1 cellular context compared by ENCODE assay signal in the genomic region with DNA sequence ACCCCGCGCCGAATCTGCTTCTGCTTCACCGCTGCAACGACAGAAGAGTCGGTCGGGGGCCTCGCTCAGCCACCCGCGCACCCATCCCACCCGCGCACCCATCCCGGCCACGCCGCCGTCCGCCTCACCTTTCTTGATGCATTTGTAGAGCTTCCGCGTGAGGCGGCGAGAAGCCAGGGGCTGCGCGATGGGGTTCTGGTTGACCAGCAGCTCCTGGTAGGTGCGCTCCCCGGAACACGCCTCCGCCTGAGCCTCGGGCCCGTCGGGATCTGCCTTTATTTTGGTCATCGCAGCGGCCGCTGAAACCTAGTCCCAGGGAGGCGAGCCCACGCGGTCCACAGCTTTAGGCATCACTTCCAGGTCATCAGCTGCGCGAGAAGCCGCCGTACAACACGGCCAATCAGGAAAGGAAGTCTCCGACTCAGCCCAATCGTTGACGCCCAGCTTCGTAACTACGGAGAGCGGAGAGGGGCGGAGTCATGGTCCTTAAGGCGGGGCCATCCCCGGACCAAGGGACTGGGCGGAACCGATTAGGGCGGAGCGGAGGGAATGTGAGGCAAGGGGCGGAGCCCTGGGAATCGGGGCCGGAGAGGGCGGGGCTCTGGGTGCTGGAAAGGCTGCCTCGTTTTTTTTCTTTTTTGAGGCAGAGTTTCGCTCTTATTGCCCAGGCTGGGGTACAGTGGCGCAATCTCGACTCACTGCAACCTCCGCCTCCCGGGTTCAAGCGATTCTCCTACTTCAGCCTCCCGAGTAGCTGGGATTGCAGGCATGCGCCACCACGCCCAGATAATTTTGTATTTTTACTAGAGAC.
TF ChIP-seq lines count a peak whose summit lies in the region.

Gene NHP2, minus strand, starts transcription at position 356 of the 811 bp plus-strand sequence. Its CDS starts 68 bp downstream, at position 288.

TF ChIP-seq in K562, 482 proteins besides CTCF, POLR2A, EP300 and RAD21 (continued from another document and continues in another):
- TF ChIP-seq, protein P1, sequence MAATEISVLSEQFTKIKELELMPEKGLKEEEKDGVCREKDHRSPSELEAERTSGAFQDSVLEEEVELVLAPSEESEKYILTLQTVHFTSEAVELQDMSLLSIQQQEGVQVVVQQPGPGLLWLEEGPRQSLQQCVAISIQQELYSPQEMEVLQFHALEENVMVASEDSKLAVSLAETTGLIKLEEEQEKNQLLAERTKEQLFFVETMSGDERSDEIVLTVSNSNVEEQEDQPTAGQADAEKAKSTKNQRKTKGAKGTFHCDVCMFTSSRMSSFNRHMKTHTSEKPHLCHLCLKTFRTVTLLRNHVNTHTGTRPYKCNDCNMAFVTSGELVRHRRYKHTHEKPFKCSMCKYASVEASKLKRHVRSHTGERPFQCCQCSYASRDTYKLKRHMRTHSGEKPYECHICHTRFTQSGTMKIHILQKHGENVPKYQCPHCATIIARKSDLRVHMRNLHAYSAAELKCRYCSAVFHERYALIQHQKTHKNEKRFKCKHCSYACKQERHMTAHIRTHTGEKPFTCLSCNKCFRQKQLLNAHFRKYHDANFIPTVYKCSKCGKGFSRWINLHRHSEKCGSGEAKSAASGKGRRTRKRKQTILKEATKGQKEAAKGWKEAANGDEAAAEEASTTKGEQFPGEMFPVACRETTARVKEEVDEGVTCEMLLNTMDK (IDR thresholded peaks at IDR 0.05; ENCODE audit: borderline replicate concordance, insufficient read depth, low read depth, low read length, poor library complexity, severe bottlenecking), result no peak
- no peak for TF ChIP-seq NCOR1 (IDR thresholded peaks at IDR 0.05)
- no peak for TF ChIP-seq HES1 (IDR thresholded peaks at IDR 0.05; ENCODE audit: low read depth)
- TF ChIP-seq TBP (optimal IDR thresholded peaks at IDR 0.05; ENCODE audit: low read depth, low read length), result peak; percentile 39
- no peak for TF ChIP-seq ZNF644 (tag; IDR thresholded peaks at IDR 0.05; ENCODE audit: low read depth)
- TF ChIP-seq ZNF444 (CRISPR knock-in tag; IDR thresholded peaks at IDR 0.05), result no peak
- TF ChIP-seq EHMT2 (IDR thresholded peaks at IDR 0.05), result no peak
- TF ChIP-seq MCM5 (IDR thresholded peaks at IDR 0.05; ENCODE audit: low read depth), result no peak
- TF ChIP-seq CCAR2 (IDR thresholded peaks at IDR 0.05; ENCODE audit: low read depth, low read length), result no peak
- TF ChIP-seq, protein P2, sequence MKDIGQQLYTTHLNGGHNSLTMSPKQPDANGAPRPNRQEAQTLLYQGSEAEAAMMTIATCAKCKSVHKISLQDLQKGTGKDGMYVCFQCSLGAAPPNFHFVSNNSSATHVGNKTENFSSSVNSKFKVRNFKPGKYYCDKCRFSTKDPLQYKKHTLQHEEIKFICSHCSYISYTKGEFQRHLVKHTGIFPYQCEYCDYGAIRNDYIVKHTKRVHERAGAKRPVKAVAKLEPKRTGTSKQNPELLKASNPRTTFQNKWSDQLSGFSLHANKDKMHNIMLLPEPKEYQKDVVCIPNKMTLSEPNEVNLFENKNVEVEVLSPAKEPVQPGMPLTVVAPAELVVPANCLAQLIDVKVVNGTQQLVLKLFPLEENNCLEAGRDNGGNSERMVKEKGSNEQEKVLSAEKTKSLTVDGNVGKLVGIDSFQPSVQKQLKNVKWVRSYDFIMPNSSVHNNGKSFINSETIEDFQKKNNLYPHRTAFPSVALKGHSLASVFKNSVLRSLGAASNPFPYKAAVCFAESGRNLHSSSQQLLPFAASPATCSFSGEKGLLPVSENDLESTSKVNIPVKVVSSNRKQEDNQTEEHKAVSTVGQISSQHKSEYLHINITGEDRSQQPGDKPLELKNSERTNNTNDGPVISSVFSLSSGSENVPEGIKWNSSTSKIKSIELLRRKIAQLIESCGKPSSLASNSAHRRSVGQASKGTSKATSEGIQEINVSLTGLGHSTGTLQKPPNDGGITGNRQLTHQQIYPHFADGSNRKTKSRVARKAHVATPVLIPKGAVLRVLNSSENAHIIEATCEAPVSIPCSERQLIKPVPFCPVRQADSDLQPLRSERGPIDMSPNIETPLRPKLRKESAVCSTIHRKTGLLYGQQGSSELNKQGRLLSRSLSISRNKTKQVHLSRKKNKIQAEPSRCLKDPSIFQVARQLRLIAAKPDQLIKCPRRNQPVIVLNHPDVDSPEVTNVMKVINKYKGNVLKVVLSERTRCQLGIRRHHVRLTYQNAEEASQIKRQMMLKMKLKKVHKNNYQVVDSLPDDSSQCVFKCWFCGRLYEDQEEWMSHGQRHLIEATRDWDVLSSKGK (CRISPR knock-in tag; IDR thresholded peaks at IDR 0.05), result no peak
- no peak for TF ChIP-seq RBM17 (IDR thresholded peaks at IDR 0.05; ENCODE audit: borderline replicate concordance, low read depth, low read length)
- no peak for TF ChIP-seq MEF2A (IDR thresholded peaks at IDR 0.05; ENCODE audit: control insufficient read depth, low read depth, low read length)
- TF ChIP-seq PCBP2 (IDR thresholded peaks at IDR 0.05; ENCODE audit: low read depth, low read length, poor library complexity, severe bottlenecking), result no peak
- TF ChIP-seq THRAP3 (IDR thresholded peaks at IDR 0.05; ENCODE audit: borderline replicate concordance), result no peak
- TF ChIP-seq NFRKB (IDR thresholded peaks at IDR 0.05; ENCODE audit: low read depth), result no peak
- TF ChIP-seq SREBF1 (IDR thresholded peaks at IDR 0.05; ENCODE audit: borderline replicate concordance, low read depth, low read length), result no peak
- TF ChIP-seq JUND (IDR thresholded peaks at IDR 0.05; ENCODE audit: borderline replicate concordance, low read depth, low read length), result peak; percentile 59
- TF ChIP-seq JUND (tag; IDR thresholded peaks at IDR 0.05; ENCODE audit: borderline replicate concordance, low read depth, low read length), result peak; percentile 34; the same call in 1 of the 3 replicates
- no peak; the same call in 1 of the 2 replicates for TF ChIP-seq THAP12 (CRISPR knock-in tag; IDR thresholded peaks at IDR 0.05)
- TF ChIP-seq SUPT5H (IDR thresholded peaks at IDR 0.05), result peak; percentile 80
- TF ChIP-seq BRF1 (IDR thresholded peaks at IDR 0.05; ENCODE audit: borderline replicate concordance, extremely low read depth, insufficient read length), result no peak
- no peak for TF ChIP-seq CBX3 (IDR thresholded peaks at IDR 0.05; ENCODE audit: borderline replicate concordance in 1 of 2, low read length in 2 of 2)
- TF ChIP-seq BCOR (IDR thresholded peaks at IDR 0.05), result no peak
- TF ChIP-seq, protein P3, sequence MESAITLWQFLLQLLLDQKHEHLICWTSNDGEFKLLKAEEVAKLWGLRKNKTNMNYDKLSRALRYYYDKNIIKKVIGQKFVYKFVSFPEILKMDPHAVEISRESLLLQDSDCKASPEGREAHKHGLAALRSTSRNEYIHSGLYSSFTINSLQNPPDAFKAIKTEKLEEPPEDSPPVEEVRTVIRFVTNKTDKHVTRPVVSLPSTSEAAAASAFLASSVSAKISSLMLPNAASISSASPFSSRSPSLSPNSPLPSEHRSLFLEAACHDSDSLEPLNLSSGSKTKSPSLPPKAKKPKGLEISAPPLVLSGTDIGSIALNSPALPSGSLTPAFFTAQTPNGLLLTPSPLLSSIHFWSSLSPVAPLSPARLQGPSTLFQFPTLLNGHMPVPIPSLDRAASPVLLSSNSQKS (CRISPR knock-in tag; IDR thresholded peaks at IDR 0.05), result no peak
- TF ChIP-seq CHD1 (IDR thresholded peaks at IDR 0.05; ENCODE audit: low read length), result no peak
- TF ChIP-seq, protein P4, sequence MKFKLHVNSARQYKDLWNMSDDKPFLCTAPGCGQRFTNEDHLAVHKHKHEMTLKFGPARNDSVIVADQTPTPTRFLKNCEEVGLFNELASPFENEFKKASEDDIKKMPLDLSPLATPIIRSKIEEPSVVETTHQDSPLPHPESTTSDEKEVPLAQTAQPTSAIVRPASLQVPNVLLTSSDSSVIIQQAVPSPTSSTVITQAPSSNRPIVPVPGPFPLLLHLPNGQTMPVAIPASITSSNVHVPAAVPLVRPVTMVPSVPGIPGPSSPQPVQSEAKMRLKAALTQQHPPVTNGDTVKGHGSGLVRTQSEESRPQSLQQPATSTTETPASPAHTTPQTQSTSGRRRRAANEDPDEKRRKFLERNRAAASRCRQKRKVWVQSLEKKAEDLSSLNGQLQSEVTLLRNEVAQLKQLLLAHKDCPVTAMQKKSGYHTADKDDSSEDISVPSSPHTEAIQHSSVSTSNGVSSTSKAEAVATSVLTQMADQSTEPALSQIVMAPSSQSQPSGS (CRISPR knock-in tag; IDR thresholded peaks at IDR 0.05), result no peak
- TF ChIP-seq ZNF408 (CRISPR knock-in tag; IDR thresholded peaks at IDR 0.05; ENCODE audit: low read depth), result no peak
- TF ChIP-seq MIER1 (IDR thresholded peaks at IDR 0.05; ENCODE audit: low read depth), result no peak
- TF ChIP-seq POLR2AphosphoS2 (IDR thresholded peaks at IDR 0.05; ENCODE audit: low read length), result no peak
- TF ChIP-seq RHOXF2B (CRISPR knock-in tag; conservative IDR thresholded peaks at IDR 0.05), result no peak
- no peak for TF ChIP-seq HOXB6 (CRISPR knock-in tag; IDR thresholded peaks at IDR 0.05; ENCODE audit: borderline replicate concordance)
- TF ChIP-seq POLR2H (tag; IDR thresholded peaks at IDR 0.05; ENCODE audit: low read depth), result no peak
- TF ChIP-seq, protein P5, sequence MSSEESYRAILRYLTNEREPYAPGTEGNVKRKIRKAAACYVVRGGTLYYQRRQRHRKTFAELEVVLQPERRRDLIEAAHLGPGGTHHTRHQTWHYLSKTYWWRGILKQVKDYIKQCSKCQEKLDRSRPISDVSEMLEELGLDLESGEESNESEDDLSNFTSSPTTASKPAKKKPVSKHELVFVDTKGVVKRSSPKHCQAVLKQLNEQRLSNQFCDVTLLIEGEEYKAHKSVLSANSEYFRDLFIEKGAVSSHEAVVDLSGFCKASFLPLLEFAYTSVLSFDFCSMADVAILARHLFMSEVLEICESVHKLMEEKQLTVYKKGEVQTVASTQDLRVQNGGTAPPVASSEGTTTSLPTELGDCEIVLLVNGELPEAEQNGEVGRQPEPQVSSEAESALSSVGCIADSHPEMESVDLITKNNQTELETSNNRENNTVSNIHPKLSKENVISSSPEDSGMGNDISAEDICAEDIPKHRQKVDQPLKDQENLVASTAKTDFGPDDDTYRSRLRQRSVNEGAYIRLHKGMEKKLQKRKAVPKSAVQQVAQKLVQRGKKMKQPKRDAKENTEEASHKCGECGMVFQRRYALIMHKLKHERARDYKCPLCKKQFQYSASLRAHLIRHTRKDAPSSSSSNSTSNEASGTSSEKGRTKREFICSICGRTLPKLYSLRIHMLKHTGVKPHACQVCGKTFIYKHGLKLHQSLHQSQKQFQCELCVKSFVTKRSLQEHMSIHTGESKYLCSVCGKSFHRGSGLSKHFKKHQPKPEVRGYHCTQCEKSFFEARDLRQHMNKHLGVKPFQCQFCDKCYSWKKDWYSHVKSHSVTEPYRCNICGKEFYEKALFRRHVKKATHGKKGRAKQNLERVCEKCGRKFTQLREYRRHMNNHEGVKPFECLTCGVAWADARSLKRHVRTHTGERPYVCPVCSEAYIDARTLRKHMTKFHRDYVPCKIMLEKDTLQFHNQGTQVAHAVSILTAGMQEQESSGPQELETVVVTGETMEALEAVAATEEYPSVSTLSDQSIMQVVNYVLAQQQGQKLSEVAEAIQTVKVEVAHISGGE (CRISPR knock-in tag; IDR thresholded peaks at IDR 0.05), result peak in 1 of 3 experiments; percentile 51; a peak in 1 of 6 replicates
- no peak for TF ChIP-seq PPARD (CRISPR knock-in tag; IDR thresholded peaks at IDR 0.05)
- TF ChIP-seq ZNF384 (IDR thresholded peaks at IDR 0.05; ENCODE audit: low read depth, low read length), result peak; percentile 86
- no peak for TF ChIP-seq SNRNP70 (optimal IDR thresholded peaks at IDR 0.05; ENCODE audit: low read depth, low read length)
- no peak for TF ChIP-seq PYGO2 (tag; IDR thresholded peaks at IDR 0.05)
- TF ChIP-seq HSF4 (CRISPR knock-in tag; IDR thresholded peaks at IDR 0.05; ENCODE audit: borderline replicate concordance), result no peak
